Comparison of ENCODE assay signal across 22 cellular contexts in genomic region chr2:62471816-62472215, GRCh38. TPM values are rescaled to one million over a fixed set of nuclear protein-coding genes. Genes with fewer than 3 reads are reported as not detected.
DNase-seq lines count a peak whose midpoint lies in the region; ATAC-seq and TF ChIP-seq lines count a peak whose summit lies in the region.
"Had no signal": no experiment of that assay in that cellular context is flagged by ENCODE, and none has a peak within 500 bp of the region (broad histone marks: within the 10 kb centered on the region; RNA-seq: fewer than 3 reads in every experiment).

No MANE protein-coding gene starts in this region.

- no peak for TF ChIP-seq CTCF in right atrium auricular region (IDR thresholded peaks at IDR 0.05)
- TF ChIP-seq CTCF in gastroesophageal sphincter (IDR thresholded peaks at IDR 0.05): no peak
- TF ChIP-seq CTCF in osteoblast (IDR thresholded peaks at IDR 0.05; ENCODE audit: extremely low read depth, low read depth, low read length): no peak

- H3K27me3 ChIP-seq in right atrium auricular region: no peaks in the 10 kb centered on the region
- H3K27me3 ChIP-seq in gastroesophageal sphincter: no peaks in the 10 kb centered on the region
- no peaks in the 10 kb centered on the region for H3K27me3 ChIP-seq in osteoblast (ENCODE audit: insufficient read depth, low read length)
- H3K27me3 ChIP-seq: Peyer's patch had no signal

- no peaks in the 10 kb centered on the region for H3K79me2 ChIP-seq in osteoblast (ENCODE audit: insufficient read depth, low read length)

- 28 to 73% methylated on average over 3 to 6 of the region's 7 CpGs for WGBS in gastroesophageal sphincter (ENCODE audit: low coverage in 1 of 2), 2 donors

- ATAC-seq in Right ventricle myocardium inferior: peak; percentile 79
- ATAC-seq in gastroesophageal sphincter: no peak
- ATAC-seq in HG03442 (IDR thresholded peaks at IDR 0.05; ENCODE audit: unreplicated experiment): no peak
- ATAC-seq in HG02981 (IDR thresholded peaks at IDR 0.05; ENCODE audit: unreplicated experiment): no peak
- ATAC-seq: natural killer cell treated with Interleukin-12 subunit alpha and Interleukin-12 subunit beta and Interleukin-15 and Interleukin-18, amount 100 ng/mL, for 72 hours; stimulated activated naive CD8-positive, alpha-beta T cell treated with anti-CD3 and anti-CD28 coated beads, Interleukin-15, amount 100 ng/mL, for 72 hours had no signal

- DNase-seq in Right ventricle myocardium inferior (ENCODE audit: missing footprints) (peak; percentile 85), right atrium auricular region (ENCODE audit: low spot score) (no peak), osteoblast (ENCODE audit: insufficient read length, low spot score, missing footprints) (no peak), SKM-1 treated with dmso at 0.1 percent for 144 hours (lab: John Stamatoyannopoulos, UW; ENCODE audit: unreplicated experiment) (no peak)
- DNase-seq in activated CD4-positive, alpha-beta T cell treated with anti-CD3 and anti-CD28 coated beads for 1 hour: no peak
- DNase-seq: activated B cell treated with CpG ODN at 0.5 μM for 24 hours; activated CD4-positive, alpha-beta memory T cell treated with anti-CD3 and anti-CD28 coated beads for 36 hours; activated gamma-delta T cell; Calu3; EL; foreskin melanocyte; kidney glomerular epithelial cell; NCI-H226; Peyer's patch; stimulated activated CD4-positive, alpha-beta T cell treated with anti-CD3 and anti-CD28 coated beads, Interleukin-4, amount 100 ng/mL, for 4 hours; stimulated activated naive CD8-positive, alpha-beta T cell treated with anti-CD3 and anti-CD28 coated beads, Interleukin-15, amount 100 ng/mL, for 72 hours had no signal

- H3K4me3 ChIP-seq in right atrium auricular region (no peak overlapping the region), gastroesophageal sphincter (no peak overlapping the region), osteoblast (ENCODE audit: insufficient read depth, low read length) (no peak overlapping the region)
- H3K4me3 ChIP-seq: Peyer's patch, SK-N-MC, skin epidermis had no signal

- no peaks in the 10 kb centered on the region for H4K20me1 ChIP-seq in osteoblast (ENCODE audit: insufficient read depth, low read length)

- H3K36me3 ChIP-seq in right atrium auricular region (no peaks in the 10 kb centered on the region), gastroesophageal sphincter (no peaks in the 10 kb centered on the region), osteoblast (ENCODE audit: insufficient read depth, low read length) (no peaks in the 10 kb centered on the region)
- H3K36me3 ChIP-seq: Peyer's patch had no signal

- peak overlapping the region in 1 of 2 donors; percentile 58 for H3K27ac ChIP-seq in right atrium auricular region
- peak overlapping the region in 3 of 4 donors; percentile 5 to 80 (median 51) for H3K27ac ChIP-seq in gastroesophageal sphincter
- H3K27ac ChIP-seq in osteoblast (ENCODE audit: low read depth, low read length): no peak overlapping the region
- H3K27ac ChIP-seq: Peyer's patch, SK-N-MC had no signal

- intact Hi-C loops in Right ventricle myocardium inferior (cut with DNase I): no loop called here

- H3K4me2 ChIP-seq in osteoblast (ENCODE audit: insufficient read depth, low read length): peak overlapping the region; percentile 40

- TF ChIP-seq EP300 in gastroesophageal sphincter (IDR thresholded peaks at IDR 0.05): no peak

- H3K4me1 ChIP-seq in right atrium auricular region: peaks cover 0 to 36% of the 10 kb centered on the region in 2 donors
- H3K4me1 ChIP-seq in gastroesophageal sphincter: peaks cover 0 to 90% (median 35%) of the 10 kb centered on the region in 3 donors
- H3K4me1 ChIP-seq in osteoblast (ENCODE audit: insufficient read depth, low read length): peaks cover 38% of the 10 kb centered on the region

- H2AFZ ChIP-seq in osteoblast (ENCODE audit: low read length): no peak overlapping the region

- no peaks in the 10 kb centered on the region for H3K9me3 ChIP-seq in right atrium auricular region
- H3K9me3 ChIP-seq in gastroesophageal sphincter: no peaks in the 10 kb centered on the region
- H3K9me3 ChIP-seq in osteoblast (ENCODE audit: low read depth, low read length): no peaks in the 10 kb centered on the region
- H3K9me3 ChIP-seq: Peyer's patch had no signal

- no peak for TF ChIP-seq POLR2A in gastroesophageal sphincter (IDR thresholded peaks at IDR 0.05)

RNA-seq across cellular contexts. Expression of gene TMEM17, which starts 34.2 kb away (rescaled TPM):
- total RNA-seq in Right ventricle myocardium inferior (1.3 TPM), right atrium auricular region (1 to 10 TPM in 1 of 2 donors, under 1 TPM in 1; 0.90 to 1.2 TPM), gastroesophageal sphincter (1 to 10 TPM in 3 of 4 donors, under 1 TPM in 1; 0.22 to 3.4 (median 2.0) TPM), osteoblast (2.9 and 3.3 TPM in 2 replicates)
- total RNA-seq: activated B cell treated with CpG ODN at 0.5 μM for 24 hours had no signal
